In genomic region chr2:144886847-144887246, GRCh38 we compare ENCODE assay signal across 19 cellular contexts.
DNase-seq lines count a peak whose midpoint lies in the region; ATAC-seq and TF ChIP-seq lines count a peak whose summit lies in the region.
"Had no signal": no experiment of that assay in that cellular context is flagged by ENCODE, and none has a peak within 500 bp of the region (broad histone marks: within the 10 kb centered on the region; RNA-seq: fewer than 3 reads in every experiment).

No MANE protein-coding gene starts in this region.

- H3K36me3 ChIP-seq in mucosa of descending colon (ENCODE audit: low read depth) = no peaks in the 10 kb centered on the region
- H3K36me3 ChIP-seq: BLaER1, brain microvascular endothelial cell, neural progenitor cell, right lobe of liver, thyroid gland had no signal

- ATAC-seq in mucosa of descending colon = peak; percentile 38

- DNase-seq in astrocyte of the cerebellum (ENCODE audit: low read depth) = peak; percentile 65
- peak; percentile 48 for DNase-seq in globus pallidus (ENCODE audit: low spot score)
- peak in 2 of 3 donors; percentile 12 to 24 for DNase-seq in mucosa of descending colon
- DNase-seq in ureter (ENCODE audit: low spot score) = peak; percentile 71
- DNase-seq in NCI-H2227 (lab: John Stamatoyannopoulos, UW; ENCODE audit: unreplicated experiment) = no peak
- DNase-seq in NCI-H524 (lab: John Stamatoyannopoulos, UW) = no peak
- no peak for DNase-seq in Kasumi-1 (lab: John Stamatoyannopoulos, UW)
- DNase-seq: activated gamma-delta T cell; brain microvascular endothelial cell; DMS153; foreskin melanocyte; NCI-H1436 treated with DMSO at 0.1 percent for 48 hours; stimulated activated CD4-positive, alpha-beta T cell treated with anti-CD3 and anti-CD28 coated beads, Interleukin-4, amount 100 ng/mL, for 1 hour; stimulated activated CD8-positive, alpha-beta memory T cell treated with anti-CD3 and anti-CD28 coated beads, Interleukin-4, amount 100 ng/mL, for 48 hours; T-helper 9 cell had no signal

- intact Hi-C loops in mucosa of descending colon (cut with DNase I, micrococcal nuclease) = no loop called here

- no peaks in the 10 kb centered on the region for H3K9me3 ChIP-seq in mucosa of descending colon
- H3K9me3 ChIP-seq: BLaER1, right lobe of liver, thyroid gland had no signal

- H3K4me3 ChIP-seq in astrocyte of the cerebellum (ENCODE audit: low read depth, low read length) = no peak overlapping the region
- no peak overlapping the region for H3K4me3 ChIP-seq in mucosa of descending colon
- H3K4me3 ChIP-seq: BLaER1, neural progenitor cell, right lobe of liver, thyroid gland had no signal

- TF ChIP-seq CTCF in astrocyte of the cerebellum (IDR thresholded peaks at IDR 0.05; ENCODE audit: low read depth, low read length, missing control alignments) (no peak), mucosa of descending colon (IDR thresholded peaks at IDR 0.05) (no peak)

- in situ Hi-C loops in astrocyte of the cerebellum (cut with HindIII; ENCODE audit: low sequenced_read_pairs) = no loop called here

- H3K4me1 ChIP-seq in mucosa of descending colon (ENCODE audit: low read depth) = no peaks in the 10 kb centered on the region
- H3K4me1 ChIP-seq: BLaER1, neural progenitor cell, right lobe of liver, thyroid gland had no signal

Comparison
In these comparisons a context has a peak if more than half of its experiments do, and no peak if none do; other contexts are left out.
1. DNase-seq: peak in astrocyte of the cerebellum (single experiment), globus pallidus (single experiment), mucosa of descending colon (2 of 3) and ureter (single experiment); none in NCI-H2227 (single experiment), NCI-H524 (0 of 2) and Kasumi-1 (0 of 2).